8 cellular contexts compared by ENCODE assay signal in genomic region chr19:37997911-37998344, GRCh38.
DNase-seq lines count a peak whose midpoint lies in the region; FAIRE-seq and TF ChIP-seq lines count a peak whose summit lies in the region.

No MANE protein-coding gene starts in this region.

- H3K4me1 ChIP-seq in right atrium auricular region (peaks cover 0 to 26% of the 10 kb centered on the region in 2 donors), kidney (ENCODE audit: control insufficient read depth in 1 of 2, insufficient read depth in 1 of 2, low read depth in 1 of 2, low read length in 2 of 2) (peaks cover 10 to 17% of the 10 kb centered on the region in 2 donors), testis (peaks cover 2% of the 10 kb centered on the region)

- no peaks in the 10 kb centered on the region for H3K9me3 ChIP-seq in right atrium auricular region
- H3K9me3 ChIP-seq in kidney (ENCODE audit: control insufficient read depth in 1 of 2, low read length in 2 of 2), result no peaks in the 10 kb centered on the region
- H3K9me3 ChIP-seq in testis, result no peaks in the 10 kb centered on the region

- H3K4me3 ChIP-seq in right atrium auricular region, result no peak overlapping the region
- H3K4me3 ChIP-seq in kidney (ENCODE audit: low read length in 2 of 2), result no peak overlapping the region
- no peak overlapping the region for H3K4me3 ChIP-seq in testis

- H3K27ac ChIP-seq in right atrium auricular region (peak overlapping the region; percentile 35 to 72), kidney (ENCODE audit: low read depth in 2 of 2, low read length in 2 of 2) (peak overlapping the region in 1 of 2 donors; percentile 13), testis (no peak overlapping the region)

- DNase-seq in ACHN (peak; percentile 81), H4 (ENCODE audit: low spot score) (peak; percentile 66), activated T-cell treated with anti-CD3 and anti-CD28 coated beads for 4 hours (peak; percentile 4), right atrium auricular region (ENCODE audit: low spot score) (no peak), kidney (no peak), NCI-H774 (lab: John Stamatoyannopoulos, UW) (no peak), testis (no peak), hypothalamus (lab: John Stamatoyannopoulos, UW) (no peak)

- TF ChIP-seq POLR2A in testis (IDR thresholded peaks at IDR 0.05), result no peak

- H3K9ac ChIP-seq in kidney (ENCODE audit: low read length in 2 of 2), result no peak overlapping the region

- in situ Hi-C loops in ACHN (cut with HindIII; ENCODE audit: low pct_ligation_motif_present, low pct_unique_long_range_greater_than_20kb, low sequenced_read_pairs), result no loop called here

- no peak for FAIRE-seq in kidney (lab: Jason Lieb, UNC)

- TF ChIP-seq CTCF in right atrium auricular region (IDR thresholded peaks at IDR 0.05), result no peak
- TF ChIP-seq CTCF in kidney (IDR thresholded peaks at IDR 0.05; ENCODE audit: borderline replicate concordance, extremely low read depth, insufficient read depth), result no peak
- no peak for TF ChIP-seq CTCF in testis (IDR thresholded peaks at IDR 0.05)

- H3K36me3 ChIP-seq in right atrium auricular region (no peaks in the 10 kb centered on the region), kidney (ENCODE audit: control insufficient read depth in 1 of 2, insufficient read depth in 2 of 2, low read length in 2 of 2) (no peaks in the 10 kb centered on the region), testis (ENCODE audit: low read depth, missing control alignments) (no peaks in the 10 kb centered on the region)

- WGBS in testis, 2 donors, result 48 to 56% methylated on average over 3 of the region's 3 CpGs

- intact Hi-C loops in kidney (cut with DNase I) (no loop called here), testis (cut with DNase I; ENCODE audit: low total_unique reads) (no loop called here)

- H3K27me3 ChIP-seq in right atrium auricular region (no peaks in the 10 kb centered on the region), testis (no peaks in the 10 kb centered on the region)

Comparison
In these comparisons a context has a peak if more than half of its experiments do, and no peak if none do; other contexts are left out.
1. DNase-seq: peak in ACHN (single experiment), H4 (single experiment) and activated T-cell treated with anti-CD3 and anti-CD28 coated beads for 4 hours (single experiment); none in right atrium auricular region (single experiment), kidney (single experiment), NCI-H774 (single experiment), testis (single experiment) and hypothalamus (0 of 51).
2. H3K27ac ChIP-seq: peak in right atrium auricular region (2 of 2); none in testis (0 of 2).